Comparison of ENCODE assay signal across 8 cellular contexts in the genomic region with DNA sequence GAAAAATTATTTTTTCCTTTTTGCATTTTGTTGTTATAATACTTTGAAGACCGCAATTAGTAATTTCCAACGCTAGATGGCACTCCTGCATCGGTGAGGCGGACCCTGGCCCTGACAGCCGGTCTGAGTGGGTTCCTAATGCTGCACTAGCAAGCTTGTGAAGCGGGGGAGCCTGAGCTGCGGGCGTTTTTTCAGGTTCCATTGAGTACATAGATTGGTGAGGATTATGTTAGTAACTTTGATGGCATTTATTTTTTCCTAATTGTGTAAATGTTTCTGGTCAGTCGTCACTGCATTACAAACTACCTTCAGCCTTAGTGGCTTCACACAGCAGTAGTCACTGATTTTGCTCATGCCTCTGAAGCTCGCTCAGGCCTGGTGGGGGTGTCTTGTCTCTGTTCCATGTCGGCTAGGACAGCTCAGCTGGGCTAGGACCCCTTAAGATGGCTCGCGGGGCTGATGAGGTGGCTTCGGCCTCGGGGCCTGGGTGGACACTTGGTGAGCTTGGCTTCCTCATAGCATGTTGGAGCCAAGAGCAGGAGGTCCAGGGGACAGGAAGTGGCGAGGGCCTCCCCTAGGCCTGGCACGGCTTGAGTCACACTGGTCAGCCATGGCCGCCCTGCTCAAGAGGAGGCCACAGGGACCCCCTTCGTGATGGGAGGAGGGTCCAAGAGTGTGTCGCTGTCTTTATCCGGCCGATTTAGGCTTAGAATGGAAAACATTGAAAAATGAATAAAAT. TPM values are rescaled to one million over a fixed set of nuclear protein-coding genes. Genes with fewer than 3 reads are reported as not detected.
A peak's percentile ranks its signal among the peaks of the same experiment; 100 is the strongest.
DNase-seq lines count a peak whose midpoint lies in the region; ATAC-seq, FAIRE-seq and TF ChIP-seq lines count a peak whose summit lies in the region.

No MANE protein-coding gene starts in this region.

- peak; percentile 66 for FAIRE-seq in GM19239 (lab: Jason Lieb, UNC)

- peaks cover 2% of the 10 kb centered on the region for H3K27me3 Mint-ChIP-seq in nephron progenitor cell (ENCODE audit: low read depth, poor library complexity)

- H3K27ac ChIP-seq in transverse colon, result no peak overlapping the region

- no peak overlapping the region for H3K27ac Mint-ChIP-seq in nephron progenitor cell

- intact Hi-C loops in transverse colon (cut with DNase I; ENCODE audit: low total_unique reads), result no loop called here

- no peak for TF ChIP-seq POLR2A in transverse colon (IDR thresholded peaks at IDR 0.05)

- 49 to 55% methylated on average over 17 to 22 of the region's 22 CpGs for WGBS in transverse colon (ENCODE audit: low coverage in 1 of 2), 2 donors

- H3K36me3 Mint-ChIP-seq in nephron progenitor cell (ENCODE audit: low read depth), result peaks cover 47% of the 10 kb centered on the region

- peak; percentile 77 for TF ChIP-seq CTCF in fibroblast of mammary gland (conservative IDR thresholded peaks at IDR 0.05; ENCODE audit: control insufficient read depth, insufficient read depth, low read depth, low read length)
- peak; percentile 85 for TF ChIP-seq CTCF in nephron progenitor cell (IDR thresholded peaks at IDR 0.05)
- peak; percentile 61 to 79 (median 73) for TF ChIP-seq CTCF in transverse colon (IDR thresholded peaks at IDR 0.05)

- TF ChIP-seq EP300 in transverse colon (IDR thresholded peaks at IDR 0.05; ENCODE audit: low read depth), result no peak

- H3K4me3 Mint-ChIP-seq in nephron progenitor cell, result no peak overlapping the region

- H3K9me3 ChIP-seq in transverse colon, result no peaks in the 10 kb centered on the region

- H3K36me3 ChIP-seq in transverse colon, result peaks cover 0 to 57% (median 29%) of the 10 kb centered on the region in 4 donors

- peaks cover 6% of the 10 kb centered on the region for H3K4me1 Mint-ChIP-seq in nephron progenitor cell

- H3K4me1 ChIP-seq in transverse colon, result peaks cover 0 to 10% (median 0%) of the 10 kb centered on the region in 4 donors

- no peaks in the 10 kb centered on the region for H3K27me3 ChIP-seq in transverse colon

- peak; percentile 95 for ATAC-seq in HG03354 (IDR thresholded peaks at IDR 0.05; ENCODE audit: poor library complexity, severe bottlenecking, unreplicated experiment)

- in situ Hi-C loops in transverse colon (cut with MboI; ENCODE audit: low pct_ligation_motif_present in 1 of 4, low pct_unique_long_range_greater_than_20kb in 1 of 4, low sequenced_read_pairs in 3 of 4), result no loop called here

- peak; percentile 67 for DNase-seq in COR-L47 (lab: John Stamatoyannopoulos, UW)
- peak; percentile 37 for DNase-seq in GM19239 (ENCODE audit: insufficient read length, low spot score)
- peak; percentile 11 for DNase-seq in NOMO-1 treated with DMSO at 0.1 percent for 48 hours (lab: John Stamatoyannopoulos, UW; ENCODE audit: unreplicated experiment)
- peak; percentile 43 to 57 for DNase-seq in activated T-cell treated with anti-CD3 and anti-CD28 coated beads, Interleukin-2, amount 50 U/mL, for 48 hours
- peak; percentile 71 for DNase-seq in fibroblast of mammary gland (ENCODE audit: low read depth)
- peak; percentile 62 for DNase-seq in nephron progenitor cell
- DNase-seq in transverse colon, result peak; percentile 48

- H3K4me3 ChIP-seq in fibroblast of mammary gland (ENCODE audit: control insufficient read depth, low read depth, low read length) (no peak overlapping the region), transverse colon (no peak overlapping the region)

- no peaks in the 10 kb centered on the region for H3K9me3 Mint-ChIP-seq in nephron progenitor cell

RNA-seq across cellular contexts. Expression of gene ERCC5, which starts 25.0 kb away (rescaled TPM):
- 100 to 1,000 TPM in 1 of 4 donors, 10 to 100 TPM in 3; 64.4 to 116 (median 84.9) TPM for total RNA-seq in transverse colon

Comparison
In these comparisons a context has a peak if more than half of its experiments do, and no peak if none do; other contexts are left out.
1. DNase-seq: peak in every context shown above with its lines; median percentile 71 in fibroblast of mammary gland; 67 in COR-L47; 62 in nephron progenitor cell; 50 in activated T-cell treated with anti-CD3 and anti-CD28 coated beads, Interleukin-2, amount 50 U/mL, for 48 hours; 48 in transverse colon; 37 in GM19239; 11 in NOMO-1 treated with DMSO at 0.1 percent for 48 hours.